In the genomic region with DNA sequence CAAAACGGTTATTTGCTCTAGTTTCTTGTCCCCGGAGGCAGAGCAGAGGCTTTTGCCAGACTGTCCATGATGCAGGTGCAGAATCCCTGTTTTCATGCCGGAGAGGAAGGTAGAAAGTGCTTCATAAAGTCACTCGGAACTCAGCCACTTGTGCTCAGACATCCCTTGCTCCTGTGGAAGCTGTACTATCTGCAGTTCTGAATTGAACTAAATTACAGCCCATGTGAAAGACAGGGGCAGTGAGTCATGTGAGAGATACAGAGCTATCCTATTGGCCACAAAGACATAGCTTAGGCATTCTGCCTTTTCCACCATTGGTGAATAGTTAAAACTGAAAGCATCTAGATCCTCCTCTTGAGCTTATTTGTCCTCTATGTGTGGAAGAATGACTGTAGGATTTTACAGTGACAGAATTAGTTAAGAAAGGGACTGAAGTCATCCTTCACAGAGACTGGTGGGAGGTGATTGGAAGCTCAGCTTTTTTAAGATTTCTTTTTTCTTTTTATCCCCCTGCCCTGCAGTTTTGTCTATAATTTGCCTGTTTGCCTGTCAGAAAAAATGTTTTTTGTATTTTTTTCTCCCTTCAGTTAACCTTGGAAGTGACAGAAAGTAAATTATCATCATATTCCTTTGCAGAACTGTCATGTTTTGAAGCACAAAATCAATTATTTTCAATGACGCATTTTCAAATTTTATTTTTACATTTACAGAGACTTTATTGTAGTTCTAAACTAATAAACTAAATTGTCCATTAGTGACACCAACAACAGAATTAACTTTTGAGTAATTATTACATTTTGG, we compare ENCODE assay signal across 8 cellular contexts.
DNase-seq lines count a peak whose midpoint lies in the region; ATAC-seq, FAIRE-seq and TF ChIP-seq lines count a peak whose summit lies in the region.

No MANE protein-coding gene starts in this region.

- H3K4me1 Mint-ChIP-seq in activated CD4-positive, alpha-beta T cell treated with anti-CD3 and anti-CD28 coated beads, Interleukin-2, amount 10 ng/mL, durations not matched to agents 7 days and 5 days = peaks cover 23% of the 10 kb centered on the region

- BruUV-seq in endothelial cell of umbilical vein (replicated peaks; lab: Mats Ljungman, UMichigan) = no TSS peak

- H3K4me1 ChIP-seq in endothelial cell of umbilical vein (ENCODE audit: control insufficient read depth, extremely low read depth, insufficient read depth, low read length) = peaks cover 17% of the 10 kb centered on the region

- dilution Hi-C loops in endothelial cell of umbilical vein (cut with MboI; ENCODE audit: extremely low pct_ligation_motif_present, low sequenced_read_pairs) = no loop called here

- H3K36me3 ChIP-seq in endothelial cell of umbilical vein (ENCODE audit: control insufficient read depth in 2 of 2, extremely low read depth in 1 of 2, insufficient read depth in 2 of 2, low read length in 2 of 2) = peaks cover 0 to 3% of the 10 kb centered on the region in 2 experiments

- FAIRE-seq in endothelial cell of umbilical vein (lab: Jason Lieb, UNC) = peak; percentile 78

- no peaks in the 10 kb centered on the region for H3K27me3 ChIP-seq in endothelial cell of umbilical vein (ENCODE audit: control insufficient read depth in 2 of 2, insufficient read depth in 2 of 2, low read length in 2 of 2)

- peak; percentile 96 for TF ChIP-seq POLR2A in endothelial cell of umbilical vein (IDR thresholded peaks at IDR 0.05; ENCODE audit: low read depth, low read length)

- H3K27ac ChIP-seq in endothelial cell of umbilical vein (ENCODE audit: insufficient read depth, low read depth, low read length) (peak overlapping the region; percentile 95), substantia nigra (ENCODE audit: low read depth, low read length, poor library complexity, severe bottlenecking) (peak overlapping the region; percentile 76)

- peaks cover 45% of the 10 kb centered on the region for H3K79me2 ChIP-seq in endothelial cell of umbilical vein (ENCODE audit: control insufficient read depth, insufficient read depth, low read length)

- H3K36me3 Mint-ChIP-seq in activated CD4-positive, alpha-beta T cell treated with anti-CD3 and anti-CD28 coated beads, Interleukin-2, amount 10 ng/mL, durations not matched to agents 7 days and 5 days (ENCODE audit: low read depth) = peaks cover 15% of the 10 kb centered on the region

- no peaks in the 10 kb centered on the region for H3K9me1 ChIP-seq in endothelial cell of umbilical vein (replicated peaks; ENCODE audit: control insufficient read depth, extremely low read depth, insufficient read depth, low read length)

- H3K9me3 Mint-ChIP-seq in activated CD4-positive, alpha-beta T cell treated with anti-CD3 and anti-CD28 coated beads, Interleukin-2, amount 10 ng/mL, durations not matched to agents 7 days and 5 days = peaks cover 12% of the 10 kb centered on the region

- peak overlapping the region; percentile 99 for H3K9ac ChIP-seq in endothelial cell of umbilical vein (replicated peaks; ENCODE audit: extremely low read depth, insufficient read depth, low read length)

- CTCF ChIA-PET in activated CD4-positive, alpha-beta T cell treated with anti-CD3 and anti-CD28 coated beads, Interleukin-2, amount 10 ng/mL, durations not matched to agents 7 days and 5 days (lab: Charles Lee) = interaction anchor here (0.7 to 2.0 kb wide), 5 partner anchors 15 to 306 kb away, joined by 3 to 9 read pairs (median 4); no protein-coding TSS in a partner anchor
- CTCF ChIA-PET in endothelial cell of umbilical vein (lab: Charles Lee) = interaction anchor here (0.6 to 3.5 kb wide), 19 partner anchors 10 to 613 kb away, joined by 3 to 28 read pairs (median 5); no protein-coding TSS in a partner anchor

- POLR2A ChIA-PET in activated CD4-positive, alpha-beta T cell treated with anti-CD3 and anti-CD28 coated beads, Interleukin-2, amount 10 ng/mL, durations not matched to agents 7 days and 5 days (lab: Charles Lee) = interaction anchor here (0.6 to 0.7 kb wide), 3 partner anchors 18 to 104 kb away, joined by 5 read pairs; no protein-coding TSS in a partner anchor
- POLR2A ChIA-PET in endothelial cell of umbilical vein (lab: Charles Lee) = interaction anchor here (0.6 to 1.4 kb wide), 8 partner anchors 19 to 527 kb away, joined by 3 to 6 read pairs (median 4); no protein-coding TSS in a partner anchor

- no peaks in the 10 kb centered on the region for H3K27me3 Mint-ChIP-seq in activated CD4-positive, alpha-beta T cell treated with anti-CD3 and anti-CD28 coated beads, Interleukin-2, amount 10 ng/mL, durations not matched to agents 7 days and 5 days

- no peaks in the 10 kb centered on the region for H3K9me3 ChIP-seq in endothelial cell of umbilical vein (replicated peaks; ENCODE audit: control insufficient read depth, insufficient read depth, low read length)

- peak overlapping the region; percentile 63 to 99 (median 93) for H3K4me3 ChIP-seq in endothelial cell of umbilical vein (replicated peaks in 1 of 3; ENCODE audit: insufficient read depth in 1 of 3, low read depth in 1 of 3, low read length in 3 of 3)

- no peak for TF ChIP-seq CTCF in endothelial cell of umbilical vein (IDR thresholded peaks at IDR 0.05; ENCODE audit: extremely low read depth in 1 of 2, insufficient read depth in 1 of 2, low read depth in 1 of 2, low read length in 2 of 2)

- no peak overlapping the region for H3K4me3 Mint-ChIP-seq in activated CD4-positive, alpha-beta T cell treated with anti-CD3 and anti-CD28 coated beads, Interleukin-2, amount 10 ng/mL, durations not matched to agents 7 days and 5 days

- H3K27ac Mint-ChIP-seq in activated CD4-positive, alpha-beta T cell treated with anti-CD3 and anti-CD28 coated beads, Interleukin-2, amount 10 ng/mL, durations not matched to agents 7 days and 5 days = peak overlapping the region; percentile 90

- no peaks in the 10 kb centered on the region for H4K20me1 ChIP-seq in endothelial cell of umbilical vein (replicated peaks; ENCODE audit: control insufficient read depth, extremely low read depth, insufficient read depth, low read length)

- peak overlapping the region; percentile 29 for H2AFZ ChIP-seq in endothelial cell of umbilical vein (ENCODE audit: low read depth, low read length)

- intact Hi-C loops in endothelial cell of umbilical vein (cut with micrococcal nuclease) = loop anchor here (1.0 to 10.0 kb wide), 7 partner anchors 56 to 920 kb away; a partner anchor contains a TSS

- H3K4me2 ChIP-seq in endothelial cell of umbilical vein (ENCODE audit: insufficient read depth, low read length) = peak overlapping the region; percentile 95

- peak in 12 of 14 donors; percentile 27 to 94 (median 64) for DNase-seq in C1 segment of cervical spinal cord (lab: John Stamatoyannopoulos, UW)
- DNase-seq in NCI-H2227 (lab: John Stamatoyannopoulos, UW; ENCODE audit: unreplicated experiment) = peak; percentile 90
- peak; percentile 77 for DNase-seq in activated CD4-positive, alpha-beta T cell treated with anti-CD3 and anti-CD28 coated beads, Interleukin-2, amount 10 ng/mL, durations not matched to agents 7 days and 5 days
- peak; percentile 95 for DNase-seq in endothelial cell of umbilical vein (ENCODE audit: low read depth, low spot score)
- DNase-seq in midbrain (lab: John Stamatoyannopoulos, UW) = peak; percentile 93
- peak in 45 of 49 donors; percentile 6 to 91 (median 54) for DNase-seq in substantia nigra (lab: John Stamatoyannopoulos, UW)

- peak; percentile 93 for ATAC-seq in GM18909 (IDR thresholded peaks at IDR 0.05; ENCODE audit: poor library complexity, unreplicated experiment)
- peak; percentile 85 for ATAC-seq in HG03097 (IDR thresholded peaks at IDR 0.05; ENCODE audit: low FRiP score, unreplicated experiment)

TF ChIP-seq in endothelial cell of umbilical vein, 7 proteins besides CTCF, POLR2A, EP300 and RAD21:
- TF ChIP-seq MYC (IDR thresholded peaks at IDR 0.05; ENCODE audit: low read depth, low read length) (no peak), JUN (IDR thresholded peaks at IDR 0.05; ENCODE audit: borderline replicate concordance, insufficient read depth, insufficient read length, low read depth) (peak; percentile 65), FOS (IDR thresholded peaks at IDR 0.05; ENCODE audit: borderline replicate concordance, insufficient read depth, low read length) (peak; percentile 22), GATA2 (IDR thresholded peaks at IDR 0.05; ENCODE audit: insufficient read depth, insufficient read length, low read depth, low read length) (no peak), EZH2 (IDR thresholded peaks at IDR 0.05; ENCODE audit: borderline replicate concordance, low read depth, low read length, severe bottlenecking) (no peak), POLR2AphosphoS5 (IDR thresholded peaks at IDR 0.05; ENCODE audit: insufficient read depth, low read depth, low read length) (peak; percentile 90)
- TF ChIP-seq, protein P1, sequence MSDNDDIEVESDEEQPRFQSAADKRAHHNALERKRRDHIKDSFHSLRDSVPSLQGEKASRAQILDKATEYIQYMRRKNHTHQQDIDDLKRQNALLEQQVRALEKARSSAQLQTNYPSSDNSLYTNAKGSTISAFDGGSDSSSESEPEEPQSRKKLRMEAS (IDR thresholded peaks at IDR 0.05; ENCODE audit: insufficient read depth, insufficient read length) = no peak

Comparison
In these comparisons a context has a peak if more than half of its experiments do, and no peak if none do; other contexts are left out.
1. Peak in every context shown above with its lines: DNase-seq, ATAC-seq, H3K4me3 ChIP-seq and H3K27ac ChIP-seq.